Comparison of ENCODE assay signal across 22 cellular contexts in the genomic region with DNA sequence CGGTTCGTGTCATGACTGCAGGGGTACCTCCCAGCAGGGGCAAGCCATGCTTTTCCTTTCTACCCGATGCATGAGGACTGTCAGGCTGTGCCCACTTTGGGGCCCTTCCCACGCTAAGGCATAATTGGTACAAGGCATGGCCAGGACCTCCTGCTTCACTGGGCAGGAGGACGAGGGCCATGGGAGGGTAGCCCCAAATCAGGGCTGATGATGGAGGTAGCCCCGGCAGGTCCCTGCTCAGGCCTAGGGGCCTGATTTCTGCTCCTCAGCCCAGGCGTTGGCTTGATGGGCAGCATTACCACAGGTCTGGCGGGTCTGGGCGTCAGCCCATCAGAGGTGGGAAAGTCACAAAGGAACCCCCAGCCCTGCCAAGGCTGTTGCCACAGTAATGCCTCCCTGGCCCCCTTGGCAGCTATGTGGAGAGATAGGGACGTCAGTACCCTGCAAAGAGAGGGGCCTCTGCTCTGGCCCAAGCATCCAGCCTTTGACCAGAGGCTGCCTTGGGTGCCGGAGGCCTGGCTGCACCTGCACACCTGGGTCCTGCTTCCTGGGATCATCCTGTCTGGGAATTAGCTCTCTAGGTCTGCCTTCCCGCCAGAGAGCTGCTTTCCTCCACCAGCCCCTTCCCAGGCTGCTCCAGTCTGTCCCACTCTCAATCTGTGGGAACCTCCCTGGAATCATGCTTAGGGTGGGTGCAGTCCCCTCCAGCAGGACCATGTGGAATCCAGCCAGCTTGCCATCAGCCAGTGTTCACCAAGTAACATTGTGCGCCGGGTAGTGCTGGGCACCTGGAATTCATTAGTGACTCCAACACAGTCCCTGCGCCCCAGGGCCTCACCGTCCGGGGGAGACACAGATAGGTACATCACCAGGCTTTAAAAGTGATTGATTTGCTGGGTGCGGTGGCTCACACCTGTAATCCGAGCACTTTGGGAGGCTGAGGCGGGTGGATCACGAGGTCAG. TPM values are rescaled to one million over a fixed set of nuclear protein-coding genes. Genes with fewer than 3 reads are reported as not detected.
"Had no signal": no experiment of that assay in that cellular context is flagged by ENCODE, and none has a peak within 500 bp of the region (broad histone marks: within the 10 kb centered on the region; RNA-seq: fewer than 3 reads in every experiment).

No MANE protein-coding gene starts in this region.

- H3K9me3 ChIP-seq: SJSA1 had no signal

- H3K4me3 ChIP-seq: SJSA1, SK-N-MC had no signal

- DNase-seq: KBM-7, MV-4-11, NCI-H1092, NCI-H1105 treated with DMSO at 0.1 percent for 48 hours, NCI-H1417 treated with DMSO at 0.1 percent for 48 hours, NCI-H146, NCI-H1694 treated with DMSO at 0.1 percent for 48 hours, NCI-H1930, NCI-H2081, NCI-H2107, NCI-H2227 treated with DMSO at 0.1 percent for 48 hours, NCI-H510A, NCI-H524 treated with DMSO at 0.1 percent for 48 hours, NCI-H774, SIG-M5 had no signal

- ATAC-seq: Panc1 had no signal

- H3K27ac ChIP-seq: RWPE1, SJSA1, SK-N-MC had no signal

RNA-seq across cellular contexts. Expression of a gene that starts 32.2 kb away (rescaled TPM):
- total RNA-seq: HT-29, LHCN-M2, MCF 10A, SJSA1 had no signal

RNA-seq across cellular contexts. Expression of a gene that starts 32.3 kb away (rescaled TPM):
- total RNA-seq: HT-29, MCF 10A, SJSA1 had no signal
